In genomic region chr3:166783206-166783605, GRCh38 we compare ENCODE assay signal across 19 cellular contexts.
DNase-seq lines count a peak whose midpoint lies in the region; ATAC-seq and TF ChIP-seq lines count a peak whose summit lies in the region.
"Had no signal": no experiment of that assay in that cellular context is flagged by ENCODE, and none has a peak within 500 bp of the region (broad histone marks: within the 10 kb centered on the region; RNA-seq: fewer than 3 reads in every experiment).

No MANE protein-coding gene starts in this region.

- H3K27ac ChIP-seq in BLaER1 (no peak overlapping the region), prostate gland (no peak overlapping the region)
- H3K27ac ChIP-seq: 22Rv1 had no signal

- H3K36me3 Mint-ChIP-seq in natural killer cell, result peaks cover 18% of the 10 kb centered on the region
- H3K36me3 Mint-ChIP-seq: CD4-positive, alpha-beta memory T cell had no signal

- H3K27me3 ChIP-seq in BLaER1, result peaks cover 17% of the 10 kb centered on the region; the same call in 1 of the 2 replicates
- H3K27me3 ChIP-seq in prostate gland (replicated peaks; ENCODE audit: insufficient read depth), result no peaks in the 10 kb centered on the region

- no peak overlapping the region for H3K27ac Mint-ChIP-seq in natural killer cell
- H3K27ac Mint-ChIP-seq: B cell; CD4-positive, alpha-beta memory T cell had no signal

- ATAC-seq in natural killer cell, result no peak
- ATAC-seq in GM18511 (IDR thresholded peaks at IDR 0.05; ENCODE audit: unreplicated experiment), result no peak

- peaks cover 19 to 33% of the 10 kb centered on the region in 2 donors for H3K9me3 Mint-ChIP-seq in natural killer cell

- H3K4me1 ChIP-seq in BLaER1 (peaks cover 12% of the 10 kb centered on the region), prostate gland (replicated peaks) (no peaks in the 10 kb centered on the region)

- H3K4me3 ChIP-seq in BLaER1 (no peak overlapping the region), astrocyte of the cerebellum (ENCODE audit: low read depth, low read length) (no peak overlapping the region), prostate gland (no peak overlapping the region)

- no peak overlapping the region for H3K4me3 Mint-ChIP-seq in natural killer cell
- H3K4me3 Mint-ChIP-seq: B cell; CD4-positive, alpha-beta memory T cell had no signal

- in situ Hi-C loops in astrocyte of the cerebellum (cut with HindIII; ENCODE audit: low sequenced_read_pairs), result no loop called here

- WGBS in prostate gland, result 66% methylated on average over 2 of the region's 2 CpGs

- no peak for TF ChIP-seq POLR2A in prostate gland (IDR thresholded peaks at IDR 0.05)

- H3K9me3 ChIP-seq in BLaER1 (no peaks in the 10 kb centered on the region), prostate gland (no peaks in the 10 kb centered on the region)

- intact Hi-C loops in natural killer cell (cut with micrococcal nuclease), result no loop called here
- intact Hi-C loops in prostate gland (cut with DNase I), result no loop called here

- DNase-seq in M059J (ENCODE audit: low read depth) (peak; percentile 37), astrocyte of the cerebellum (ENCODE audit: low read depth) (peak; percentile 5), foreskin melanocyte (peak; percentile 90), natural killer cell (no peak), prostate gland (ENCODE audit: low spot score) (no peak)
- DNase-seq in activated CD4-positive, alpha-beta T cell treated with anti-CD3 and anti-CD28 coated beads, Interleukin-2, amount 50 U/mL, for 4 hours, result no peak
- DNase-seq: C1 segment of cervical spinal cord; Calu3; CD4-positive, alpha-beta memory T cell; COR-L47; DMS53; DMS79 treated with DMSO at 0.1 percent for 48 hours; GF-D8; H7; HCEC 1CT had no signal

- no peaks in the 10 kb centered on the region for H3K27me3 Mint-ChIP-seq in natural killer cell (ENCODE audit: low read depth in 2 of 2)
- H3K27me3 Mint-ChIP-seq: B cell; CD4-positive, alpha-beta memory T cell had no signal

- peak overlapping the region; percentile 62 for H3K4me2 ChIP-seq in BLaER1

- H3K4me1 Mint-ChIP-seq in natural killer cell, result no peaks in the 10 kb centered on the region
- H3K4me1 Mint-ChIP-seq: B cell; CD4-positive, alpha-beta memory T cell had no signal

- H3K36me3 ChIP-seq in BLaER1 (no peaks in the 10 kb centered on the region), prostate gland (no peaks in the 10 kb centered on the region)

- no peak overlapping the region for H3K9ac ChIP-seq in BLaER1

- TF ChIP-seq CTCF in astrocyte of the cerebellum (IDR thresholded peaks at IDR 0.05; ENCODE audit: low read depth, low read length, missing control alignments), result no peak
- no peak for TF ChIP-seq CTCF in natural killer cell (IDR thresholded peaks at IDR 0.05)
- TF ChIP-seq CTCF in prostate gland (IDR thresholded peaks at IDR 0.05), result no peak

- no peaks in the 10 kb centered on the region for H4K20me1 ChIP-seq in BLaER1

Comparison
In these comparisons a context has a peak if more than half of its experiments do, and no peak if none do; other contexts are left out.
1. DNase-seq: peak in M059J (single experiment), astrocyte of the cerebellum (single experiment) and foreskin melanocyte (single experiment); none in natural killer cell (single experiment), prostate gland (single experiment) and activated CD4-positive, alpha-beta T cell treated with anti-CD3 and anti-CD28 coated beads, Interleukin-2, amount 50 U/mL, for 4 hours (0 of 2).